ENCODE assay signal across 1 cellular context in the genomic region with DNA sequence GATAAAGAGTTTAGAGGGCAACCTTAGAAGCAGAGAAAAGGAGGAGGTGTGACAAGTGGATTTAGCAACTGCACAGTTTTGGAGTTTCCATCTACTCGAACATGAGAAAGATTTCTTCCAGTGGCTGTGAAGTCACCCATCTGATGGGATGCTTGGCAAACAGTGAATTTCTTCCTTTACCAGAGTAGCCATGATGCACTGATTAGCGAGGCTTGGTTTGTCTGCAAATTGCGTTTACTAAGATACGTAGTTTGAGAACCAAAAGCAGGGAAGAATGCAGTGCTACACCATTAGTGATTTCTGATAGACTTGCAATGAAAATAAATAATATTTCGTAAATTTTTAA.
TF ChIP-seq lines count a peak whose summit lies in the region.

No MANE protein-coding gene starts in this region.

TF ChIP-seq in GM12878, 131 proteins besides CTCF, POLR2A, EP300 and RAD21:
- TF ChIP-seq EED (IDR thresholded peaks at IDR 0.05; ENCODE audit: low read depth) (peak; percentile 6; the same call in 1 of the 2 replicates), REST (IDR thresholded peaks at IDR 0.05; ENCODE audit: low read depth, low read length) (no peak), ZBED1 (IDR thresholded peaks at IDR 0.05; ENCODE audit: borderline replicate concordance) (0 out of 2 replicates have a peak, but pooled peaks have one; percentile 46), RUNX3 (IDR thresholded peaks at IDR 0.05; ENCODE audit: low read length) (no peak), TAF1 (IDR thresholded peaks at IDR 0.05; ENCODE audit: borderline replicate concordance, low read depth, low read length) (0 out of 2 replicates have a peak, but pooled peaks have one; percentile 50), GATAD2B (conservative IDR thresholded peaks at IDR 0.05; ENCODE audit: low read depth) (0 out of 2 replicates have a peak, but pooled peaks have one; percentile 42), YY1 (IDR thresholded peaks at IDR 0.05; ENCODE audit: low read depth, low read length) (0 out of 2 replicates have a peak, but pooled peaks have one; percentile 13), PAX5 (IDR thresholded peaks at IDR 0.05; ENCODE audit: borderline replicate concordance, low read depth, low read length) (0 out of 2 replicates have a peak, but pooled peaks have one; percentile 31), SMARCA5 (IDR thresholded peaks at IDR 0.05) (peak; percentile 4; the same call in 1 of the 2 replicates)
- TF ChIP-seq, protein P1, sequence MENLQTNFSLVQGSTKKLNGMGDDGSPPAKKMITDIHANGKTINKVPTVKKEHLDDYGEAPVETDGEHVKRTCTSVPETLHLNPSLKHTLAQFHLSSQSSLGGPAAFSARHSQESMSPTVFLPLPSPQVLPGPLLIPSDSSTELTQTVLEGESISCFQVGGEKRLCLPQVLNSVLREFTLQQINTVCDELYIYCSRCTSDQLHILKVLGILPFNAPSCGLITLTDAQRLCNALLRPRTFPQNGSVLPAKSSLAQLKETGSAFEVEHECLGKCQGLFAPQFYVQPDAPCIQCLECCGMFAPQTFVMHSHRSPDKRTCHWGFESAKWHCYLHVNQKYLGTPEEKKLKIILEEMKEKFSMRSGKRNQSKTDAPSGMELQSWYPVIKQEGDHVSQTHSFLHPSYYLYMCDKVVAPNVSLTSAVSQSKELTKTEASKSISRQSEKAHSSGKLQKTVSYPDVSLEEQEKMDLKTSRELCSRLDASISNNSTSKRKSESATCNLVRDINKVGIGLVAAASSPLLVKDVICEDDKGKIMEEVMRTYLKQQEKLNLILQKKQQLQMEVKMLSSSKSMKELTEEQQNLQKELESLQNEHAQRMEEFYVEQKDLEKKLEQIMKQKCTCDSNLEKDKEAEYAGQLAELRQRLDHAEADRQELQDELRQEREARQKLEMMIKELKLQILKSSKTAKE (IDR thresholded peaks at IDR 0.05; ENCODE audit: low read depth, poor library complexity, severe bottlenecking), result peak; percentile 7
